Comparison of ENCODE assay signal across 8 cellular contexts in the genomic region with DNA sequence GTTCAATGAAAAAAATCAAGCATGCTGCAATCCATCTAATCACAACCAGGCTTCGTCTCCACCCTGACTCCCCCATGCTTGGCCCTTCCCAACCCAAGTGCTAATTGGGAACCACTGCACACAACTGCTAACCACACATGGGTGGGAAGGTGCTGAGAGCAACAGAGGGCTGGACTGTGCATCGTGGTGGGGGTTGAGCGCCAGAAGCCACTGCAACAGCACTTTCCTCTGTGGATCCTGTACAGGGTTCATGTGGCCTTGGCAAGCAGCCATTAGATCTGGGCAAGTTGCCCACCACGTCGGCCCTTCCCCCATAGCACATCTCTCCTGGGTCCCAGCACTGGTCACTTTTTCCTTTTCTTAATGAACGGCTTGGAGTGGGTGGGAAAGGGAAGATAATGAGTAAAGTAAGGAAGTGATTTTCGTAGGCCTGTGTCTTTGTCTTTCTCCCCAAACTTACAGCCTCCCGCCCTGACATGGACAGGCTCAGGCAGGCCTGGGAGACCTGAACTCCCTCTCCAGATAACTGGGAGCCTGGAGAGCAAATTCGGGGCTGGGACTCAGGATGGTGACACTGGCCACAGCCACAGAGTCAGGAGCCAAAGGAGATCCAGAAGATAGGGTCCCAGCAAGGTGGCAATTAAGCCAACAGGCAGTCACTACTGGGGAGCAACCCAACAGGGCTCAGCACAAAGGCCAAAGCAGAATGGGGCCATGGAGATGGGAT. TPM values are rescaled to one million over a fixed set of nuclear protein-coding genes. Genes with fewer than 3 reads are reported as not detected.
DNase-seq lines count a peak whose midpoint lies in the region; ATAC-seq, FAIRE-seq and TF ChIP-seq lines count a peak whose summit lies in the region.

No MANE protein-coding gene starts in this region.

- no peak overlapping the region for H3K4me3 Mint-ChIP-seq in natural killer cell treated with Interleukin-12 subunit alpha and Interleukin-12 subunit beta and Interleukin-15 and Interleukin-18, amount 100 ng/mL, for 72 hours
- H3K4me3 Mint-ChIP-seq in natural killer cell (no peak overlapping the region), astrocyte (ENCODE audit: unreplicated experiment) (no peak overlapping the region)
- H3K4me3 Mint-ChIP-seq in activated T-helper 2 cell treated with anti-CD3 and anti-CD28 coated beads, Interferon-gamma antibody, Interleukin-2, Interleukin-4, amounts not matched to agents 10 μg/mL and 5 μg/mL and 100 μg/mL, durations not matched to agents 14 hours and 24 hours and 36 hours (ENCODE audit: low read depth) = no peak overlapping the region

- no peaks in the 10 kb centered on the region for H3K9me3 Mint-ChIP-seq in natural killer cell treated with Interleukin-12 subunit alpha and Interleukin-12 subunit beta and Interleukin-15 and Interleukin-18, amount 100 ng/mL, for 72 hours
- H3K9me3 Mint-ChIP-seq in natural killer cell = no peaks in the 10 kb centered on the region
- H3K9me3 Mint-ChIP-seq in astrocyte (ENCODE audit: unreplicated experiment) = no peaks in the 10 kb centered on the region
- H3K9me3 Mint-ChIP-seq in activated T-helper 2 cell treated with anti-CD3 and anti-CD28 coated beads, Interferon-gamma antibody, Interleukin-2, Interleukin-4, amounts not matched to agents 10 μg/mL and 5 μg/mL and 100 μg/mL, durations not matched to agents 14 hours and 24 hours and 36 hours = no peaks in the 10 kb centered on the region

- peaks cover 18% of the 10 kb centered on the region for H3K36me3 ChIP-seq in astrocyte (ENCODE audit: insufficient read depth, low read length)

- intact Hi-C loops in natural killer cell (cut with micrococcal nuclease) = no loop called here
- intact Hi-C loops in activated T-helper 2 cell treated with anti-CD3 and anti-CD28 coated beads, Interferon-gamma antibody, Interleukin-2, Interleukin-4, amounts not matched to agents 10 μg/mL and 5 μg/mL and 100 μg/mL, durations not matched to agents 14 hours and 24 hours and 36 hours (cut with micrococcal nuclease) = no loop called here

- H3K27ac Mint-ChIP-seq in natural killer cell treated with Interleukin-12 subunit alpha and Interleukin-12 subunit beta and Interleukin-15 and Interleukin-18, amount 100 ng/mL, for 72 hours = peak overlapping the region; percentile 50 to 51
- peak overlapping the region in 1 of 2 donors; percentile 47 for H3K27ac Mint-ChIP-seq in natural killer cell
- H3K27ac Mint-ChIP-seq in astrocyte (ENCODE audit: unreplicated experiment) = no peak overlapping the region
- no peak overlapping the region for H3K27ac Mint-ChIP-seq in activated T-helper 2 cell treated with anti-CD3 and anti-CD28 coated beads, Interferon-gamma antibody, Interleukin-2, Interleukin-4, amounts not matched to agents 10 μg/mL and 5 μg/mL and 100 μg/mL, durations not matched to agents 14 hours and 24 hours and 36 hours

- H3K4me3 ChIP-seq in astrocyte (ENCODE audit: insufficient read depth, low read depth, low read length) = no peak overlapping the region

- H3K27me3 Mint-ChIP-seq in natural killer cell treated with Interleukin-12 subunit alpha and Interleukin-12 subunit beta and Interleukin-15 and Interleukin-18, amount 100 ng/mL, for 72 hours = no peaks in the 10 kb centered on the region
- H3K27me3 Mint-ChIP-seq in natural killer cell (ENCODE audit: low read depth in 2 of 2) = no peaks in the 10 kb centered on the region
- H3K27me3 Mint-ChIP-seq in astrocyte (ENCODE audit: low read depth, unreplicated experiment) = peaks cover 1% of the 10 kb centered on the region
- no peaks in the 10 kb centered on the region for H3K27me3 Mint-ChIP-seq in activated T-helper 2 cell treated with anti-CD3 and anti-CD28 coated beads, Interferon-gamma antibody, Interleukin-2, Interleukin-4, amounts not matched to agents 10 μg/mL and 5 μg/mL and 100 μg/mL, durations not matched to agents 14 hours and 24 hours and 36 hours (ENCODE audit: low read depth)

- H4K20me1 ChIP-seq in astrocyte (ENCODE audit: insufficient read depth, low read length) = no peaks in the 10 kb centered on the region

- ATAC-seq in natural killer cell treated with Interleukin-12 subunit alpha and Interleukin-12 subunit beta and Interleukin-15 and Interleukin-18, amount 100 ng/mL, for 72 hours = no peak
- ATAC-seq in natural killer cell (no peak), left lobe of liver (peak; percentile 77), HG02623 (IDR thresholded peaks at IDR 0.05; ENCODE audit: unreplicated experiment) (no peak)

- H3K9me3 ChIP-seq in astrocyte (ENCODE audit: insufficient read depth, low read depth, low read length) = no peaks in the 10 kb centered on the region

- DNase-seq in natural killer cell treated with Interleukin-12 subunit alpha and Interleukin-12 subunit beta and Interleukin-15 and Interleukin-18, amount 100 ng/mL, for 72 hours (ENCODE audit: low spot score) = no peak
- DNase-seq in natural killer cell = no peak
- DNase-seq in astrocyte (ENCODE audit: low read depth) = peak; percentile 50
- peak; percentile 88 for DNase-seq in left lobe of liver (ENCODE audit: low spot score)
- no peak for DNase-seq in activated T-helper 2 cell treated with anti-CD3 and anti-CD28 coated beads, Interferon-gamma antibody, Interleukin-2, Interleukin-4, amounts not matched to agents 10 μg/mL and 5 μg/mL and 100 μg/mL, durations not matched to agents 14 hours and 24 hours and 36 hours (ENCODE audit: low spot score)
- DNase-seq in DMS114 treated with DMSO at 0.1 percent for 48 hours (lab: John Stamatoyannopoulos, UW; ENCODE audit: unreplicated experiment) = no peak
- DNase-seq in 8988T = no peak

- H3K4me1 Mint-ChIP-seq in natural killer cell treated with Interleukin-12 subunit alpha and Interleukin-12 subunit beta and Interleukin-15 and Interleukin-18, amount 100 ng/mL, for 72 hours (ENCODE audit: low read depth in 2 of 2) = peaks cover 13 to 15% of the 10 kb centered on the region in 2 donors
- H3K4me1 Mint-ChIP-seq in natural killer cell (peaks cover 12% of the 10 kb centered on the region in 2 donors), astrocyte (ENCODE audit: low read depth, unreplicated experiment) (peaks cover 16% of the 10 kb centered on the region)
- peaks cover 4% of the 10 kb centered on the region for H3K4me1 Mint-ChIP-seq in activated T-helper 2 cell treated with anti-CD3 and anti-CD28 coated beads, Interferon-gamma antibody, Interleukin-2, Interleukin-4, amounts not matched to agents 10 μg/mL and 5 μg/mL and 100 μg/mL, durations not matched to agents 14 hours and 24 hours and 36 hours (ENCODE audit: low read depth)

- TF ChIP-seq CTCF in natural killer cell (IDR thresholded peaks at IDR 0.05) (no peak), astrocyte (IDR thresholded peaks at IDR 0.05; ENCODE audit: insufficient read depth, low read depth, low read length) (no peak)

- no peak overlapping the region for H3K27ac ChIP-seq in astrocyte (ENCODE audit: low read depth, low read length)

- peaks cover 14% of the 10 kb centered on the region for H3K36me3 Mint-ChIP-seq in natural killer cell treated with Interleukin-12 subunit alpha and Interleukin-12 subunit beta and Interleukin-15 and Interleukin-18, amount 100 ng/mL, for 72 hours
- peaks cover 30% of the 10 kb centered on the region for H3K36me3 Mint-ChIP-seq in natural killer cell
- H3K36me3 Mint-ChIP-seq in astrocyte (ENCODE audit: low read depth, unreplicated experiment) = peaks cover 37% of the 10 kb centered on the region
- H3K36me3 Mint-ChIP-seq in activated T-helper 2 cell treated with anti-CD3 and anti-CD28 coated beads, Interferon-gamma antibody, Interleukin-2, Interleukin-4, amounts not matched to agents 10 μg/mL and 5 μg/mL and 100 μg/mL, durations not matched to agents 14 hours and 24 hours and 36 hours (ENCODE audit: low read depth) = peaks cover 54% of the 10 kb centered on the region

- H3K27me3 ChIP-seq in astrocyte (ENCODE audit: insufficient read depth, low read length) = no peaks in the 10 kb centered on the region

- no peak overlapping the region for H3K9ac ChIP-seq in astrocyte (ENCODE audit: low read length)

- no peak for FAIRE-seq in astrocyte (lab: Jason Lieb, UNC)

- H3K79me2 ChIP-seq in astrocyte (ENCODE audit: insufficient read depth, low read length) = no peaks in the 10 kb centered on the region

- H3K4me2 ChIP-seq in astrocyte (ENCODE audit: low read length) = no peak overlapping the region

- H2AFZ ChIP-seq in astrocyte (ENCODE audit: low read depth, low read length) = no peak overlapping the region

- H3K4me1 ChIP-seq in astrocyte (ENCODE audit: insufficient read depth, low read length) = peaks cover 11% of the 10 kb centered on the region

RNA-seq across cellular contexts. Expression of gene MRPS10, which starts 34.4 kb away (rescaled TPM):
- total RNA-seq in natural killer cell treated with Interleukin-12 subunit alpha and Interleukin-12 subunit beta and Interleukin-15 and Interleukin-18, amount 100 ng/mL, for 72 hours = 10 to 100 TPM; 35.1 to 35.6 TPM
- total RNA-seq in natural killer cell (10 to 100 TPM; 21.8 to 25.4 (median 22.6) TPM), astrocyte (32.1 and 32.5 TPM in 2 replicates), left lobe of liver (18.1 TPM)
- total RNA-seq in activated T-helper 2 cell treated with anti-CD3 and anti-CD28 coated beads, Interferon-gamma antibody, Interleukin-2, Interleukin-4, amounts not matched to agents 10 μg/mL and 5 μg/mL and 100 μg/mL, durations not matched to agents 14 hours and 24 hours and 36 hours = 39.6 and 40.4 TPM in 2 replicates

RNA-seq across cellular contexts. Expression of gene GUCA1B, which starts 57.3 kb away (rescaled TPM):
- 1 to 10 TPM in 1 of 2 donors, under 1 TPM in 1; 0.95 to 2.2 TPM for total RNA-seq in natural killer cell treated with Interleukin-12 subunit alpha and Interleukin-12 subunit beta and Interleukin-15 and Interleukin-18, amount 100 ng/mL, for 72 hours
- total RNA-seq in natural killer cell (1 to 10 TPM; 1.8 to 2.4 (median 2.0) TPM), astrocyte (2.0 and 2.3 TPM in 2 replicates), left lobe of liver (0.81 TPM)
- 1.0 and 1.1 TPM in 2 replicates for total RNA-seq in activated T-helper 2 cell treated with anti-CD3 and anti-CD28 coated beads, Interferon-gamma antibody, Interleukin-2, Interleukin-4, amounts not matched to agents 10 μg/mL and 5 μg/mL and 100 μg/mL, durations not matched to agents 14 hours and 24 hours and 36 hours

Comparison
In these comparisons a context has a peak if more than half of its experiments do, and no peak if none do; other contexts are left out.
1. DNase-seq: peak in astrocyte (single experiment) and left lobe of liver (single experiment); none in natural killer cell treated with Interleukin-12 subunit alpha and Interleukin-12 subunit beta and Interleukin-15 and Interleukin-18, amount 100 ng/mL, for 72 hours (single experiment), natural killer cell (single experiment), activated T-helper 2 cell treated with anti-CD3 and anti-CD28 coated beads, Interferon-gamma antibody, Interleukin-2, Interleukin-4, amounts not matched to agents 10 μg/mL and 5 μg/mL and 100 μg/mL, durations not matched to agents 14 hours and 24 hours and 36 hours (single experiment), DMS114 treated with DMSO at 0.1 percent for 48 hours (single experiment) and 8988T (single experiment).
2. H3K27ac Mint-ChIP-seq: peak in natural killer cell treated with Interleukin-12 subunit alpha and Interleukin-12 subunit beta and Interleukin-15 and Interleukin-18, amount 100 ng/mL, for 72 hours (2 of 2); none in astrocyte (single experiment) and activated T-helper 2 cell treated with anti-CD3 and anti-CD28 coated beads, Interferon-gamma antibody, Interleukin-2, Interleukin-4, amounts not matched to agents 10 μg/mL and 5 μg/mL and 100 μg/mL, durations not matched to agents 14 hours and 24 hours and 36 hours (single experiment).